In genomic region chr1:233994112-233994511, GRCh38 we compare ENCODE assay signal across 17 cellular contexts.
DNase-seq lines count a peak whose midpoint lies in the region; ATAC-seq and TF ChIP-seq lines count a peak whose summit lies in the region.
"Had no signal": no experiment of that assay in that cellular context is flagged by ENCODE, and none has a peak within 500 bp of the region (broad histone marks: within the 10 kb centered on the region; RNA-seq: fewer than 3 reads in every experiment).

No MANE protein-coding gene starts in this region.

- H3F3A ChIP-seq in PC-3 (ENCODE audit: low read length, unreplicated experiment), result no peaks in the 10 kb centered on the region

- H3K79me2 ChIP-seq in H9 (ENCODE audit: insufficient read depth, low read length) (no peaks in the 10 kb centered on the region), PC-3 (ENCODE audit: low read length) (peaks cover 69% of the 10 kb centered on the region), mammary epithelial cell (ENCODE audit: insufficient read depth, low read length) (peaks cover 39% of the 10 kb centered on the region)

- H3K27me3 Mint-ChIP-seq in H9 (ENCODE audit: low read depth), result no peaks in the 10 kb centered on the region

- no peak overlapping the region for H2BK120ac ChIP-seq in H9 (ENCODE audit: low read depth, low read length, poor library complexity, severe bottlenecking)

- H3K27me3 ChIP-seq in H9 (ENCODE audit: insufficient read depth, low read length) (no peaks in the 10 kb centered on the region), PC-3 (ENCODE audit: low read length) (no peaks in the 10 kb centered on the region), mammary epithelial cell (ENCODE audit: insufficient read depth, low read length) (no peaks in the 10 kb centered on the region)

- no peak overlapping the region for H3K56ac ChIP-seq in H9 (ENCODE audit: insufficient read length, low read depth, low read length)

- no peak overlapping the region for H3K14ac ChIP-seq in H9 (ENCODE audit: insufficient read depth, low read length)

- H2AFZ ChIP-seq in H9 (ENCODE audit: low read length), result no peak overlapping the region
- no peak overlapping the region for H2AFZ ChIP-seq in PC-3 (ENCODE audit: low read length)
- H2AFZ ChIP-seq in mammary epithelial cell (ENCODE audit: low read depth, low read length), result no peak overlapping the region
- H2AFZ ChIP-seq: GM23338 had no signal

- DNase-seq in H9 (no peak), PC-3 (no peak), mammary epithelial cell (no peak)
- no peak for DNase-seq in stimulated activated effector memory CD8-positive, alpha-beta T cell treated with anti-CD3 and anti-CD28 coated beads, Interleukin-12 subunit alpha, Interleukin-12 subunit beta, amount 100 ng/mL, for 72 hours (ENCODE audit: low spot score in 2 of 2)
- DNase-seq: C1 segment of cervical spinal cord; Caco-2; CD8-positive, alpha-beta T cell; KG1; NCI-H1048; NCI-H1694; SHP77; T-cell had no signal

- H3K4me1 Mint-ChIP-seq in H9, result peaks cover under 1 to 1% of the 10 kb centered on the region in 2 experiments; a peak in 2 of 4 replicates
- H3K4me1 Mint-ChIP-seq in stimulated activated effector memory CD8-positive, alpha-beta T cell treated with anti-CD3 and anti-CD28 coated beads, Interleukin-12 subunit alpha, Interleukin-12 subunit beta, amount 100 ng/mL, for 72 hours, result no peaks in the 10 kb centered on the region
- H3K4me1 Mint-ChIP-seq: T-cell had no signal

- no peak overlapping the region for H3K4me2 ChIP-seq in H9 (ENCODE audit: insufficient read depth, insufficient read length, low read length)
- peak overlapping the region; percentile 38 for H3K4me2 ChIP-seq in PC-3 (ENCODE audit: low read length)
- H3K4me2 ChIP-seq in mammary epithelial cell (ENCODE audit: insufficient read depth, low read depth, low read length), result peak overlapping the region; percentile 31
- H3K4me2 ChIP-seq: GM23338 had no signal

- no CpG with 5 or more reads among the region's 3 CpGs for WGBS in H9 (ENCODE audit: extremely low coverage, insufficient read length, low lambda C conversion rate)
- WGBS in mammary epithelial cell (ENCODE audit: low coverage, missing lambda C conversion rate), result 65% methylated on average over 3 of the region's 3 CpGs

- no peak for TF ChIP-seq CTCF in H9 (conservative IDR thresholded peaks at IDR 0.05)
- TF ChIP-seq CTCF in PC-3 (conservative IDR thresholded peaks at IDR 0.05; ENCODE audit: low read depth, low read length), result no peak
- no peak for TF ChIP-seq CTCF in mammary epithelial cell (conservative IDR thresholded peaks at IDR 0.05 in 1 of 2, IDR thresholded peaks at IDR 0.05 in 1 of 2; ENCODE audit: extremely low read depth in 1 of 2, insufficient read depth in 1 of 2, low read depth in 1 of 2, low read length in 2 of 2)

- H3K4me3 Mint-ChIP-seq in H9, result no peak overlapping the region
- H3K4me3 Mint-ChIP-seq in stimulated activated effector memory CD8-positive, alpha-beta T cell treated with anti-CD3 and anti-CD28 coated beads, Interleukin-12 subunit alpha, Interleukin-12 subunit beta, amount 100 ng/mL, for 72 hours, result no peak overlapping the region
- H3K4me3 Mint-ChIP-seq: CD8-positive, alpha-beta T cell; GM23338; T-cell had no signal

- H2BK12ac ChIP-seq in H9 (ENCODE audit: insufficient read length, low read depth, low read length), result no peak overlapping the region

- H3K4me3 ChIP-seq in PC-3 (ENCODE audit: low read length), result no peak overlapping the region
- no peak overlapping the region for H3K4me3 ChIP-seq in mammary epithelial cell (replicated peaks in 1 of 3; ENCODE audit: insufficient read depth in 1 of 3, low read depth in 2 of 3, low read length in 3 of 3)
- H3K4me3 ChIP-seq: GM23338, HAP-1 had no signal

- H2BK5ac ChIP-seq in H9 (ENCODE audit: insufficient read length, low read length), result no peak overlapping the region

- peak overlapping the region; percentile 55 for H3K23ac ChIP-seq in H9 (ENCODE audit: insufficient read length, low read depth, low read length)

- H4K91ac ChIP-seq in H9 (ENCODE audit: insufficient read length, low read depth, low read length), result no peak overlapping the region

- POLR2A ChIA-PET in PC-3 (lab: Charles Lee; ENCODE audit: unreplicated experiment), result no interaction called here

- H3K23me2 ChIP-seq in H9 (ENCODE audit: insufficient read length, low read depth, low read length, poor library complexity, severe bottlenecking), result no peaks in the 10 kb centered on the region

- dilution Hi-C loops in mammary epithelial cell (cut with HindIII; ENCODE audit: low sequenced_read_pairs), result no loop called here

- BruUV-seq in PC-3 (replicated peaks; lab: Mats Ljungman, UMichigan), result no TSS peak
- TSS peak; percentile 26 for BruUV-seq in mammary epithelial cell (replicated peaks; lab: Mats Ljungman, UMichigan)

- H4K5ac ChIP-seq in H9 (ENCODE audit: insufficient read length, low read depth, low read length), result no peak overlapping the region

- no peaks in the 10 kb centered on the region for H3K9me2 ChIP-seq in PC-3 (replicated peaks; ENCODE audit: low read length)

- H4K20me1 ChIP-seq in H9 (ENCODE audit: control insufficient read depth, insufficient read depth, insufficient read length) (no peaks in the 10 kb centered on the region), PC-3 (ENCODE audit: low read length) (no peaks in the 10 kb centered on the region), mammary epithelial cell (ENCODE audit: insufficient read depth, low read length) (no peaks in the 10 kb centered on the region)

- no peaks in the 10 kb centered on the region for H3K9me3 ChIP-seq in H9 (ENCODE audit: control insufficient read depth, low read depth, low read length)
- H3K9me3 ChIP-seq in PC-3 (ENCODE audit: low read length), result no peaks in the 10 kb centered on the region
- no peaks in the 10 kb centered on the region for H3K9me3 ChIP-seq in mammary epithelial cell (replicated peaks; ENCODE audit: insufficient read depth, low read length)
- H3K9me3 ChIP-seq: Caco-2, HAP-1 had no signal

- in situ Hi-C loops in mammary epithelial cell (cut with MboI; ENCODE audit: low sequenced_read_pairs in 2 of 2), result no loop called here

- no peak overlapping the region for H3K27ac Mint-ChIP-seq in H9
- peak overlapping the region; percentile 41 for H3K27ac Mint-ChIP-seq in stimulated activated effector memory CD8-positive, alpha-beta T cell treated with anti-CD3 and anti-CD28 coated beads, Interleukin-12 subunit alpha, Interleukin-12 subunit beta, amount 100 ng/mL, for 72 hours
- H3K27ac Mint-ChIP-seq: CD8-positive, alpha-beta T cell; GM23338; T-cell had no signal

- H3K4me1 ChIP-seq in H9 (ENCODE audit: insufficient read depth, low read length), result no peaks in the 10 kb centered on the region; the same call in 1 of the 2 replicates
- H3K4me1 ChIP-seq in PC-3 (ENCODE audit: insufficient read depth, low read length), result peaks cover 58% of the 10 kb centered on the region
- H3K4me1 ChIP-seq in mammary epithelial cell (ENCODE audit: insufficient read depth, low read length), result peaks cover 55% of the 10 kb centered on the region
- H3K4me1 ChIP-seq: Caco-2, HAP-1 had no signal

- H3K27ac ChIP-seq in H9 (ENCODE audit: insufficient read length, low read depth, low read length) (no peak overlapping the region), PC-3 (ENCODE audit: low read length) (peak overlapping the region; percentile 97), mammary epithelial cell (ENCODE audit: insufficient read depth, low read depth, low read length) (peak overlapping the region; percentile 98)

- H2BK20ac ChIP-seq in H9 (ENCODE audit: low read depth, low read length, poor library complexity, severe bottlenecking), result no peak overlapping the region

- H3K36me3 ChIP-seq in PC-3 (ENCODE audit: low read depth, low read length) (no peaks in the 10 kb centered on the region), mammary epithelial cell (ENCODE audit: insufficient read depth, low read length) (no peaks in the 10 kb centered on the region)
- H3K36me3 ChIP-seq: HAP-1 had no signal

- H3T11ph ChIP-seq in H9 (ENCODE audit: low read length), result no peak overlapping the region

- intact Hi-C loops in PC-3 (cut with micrococcal nuclease) (loop anchor here (2.0 to 5.0 kb wide), 2 partner anchors 41 to 113 kb away; no protein-coding TSS in a partner anchor), mammary epithelial cell (cut with micrococcal nuclease) (loop anchor here (5.0 kb wide), 1 partner anchor 73 kb away; no protein-coding TSS in a partner anchor)

- H2BK15ac ChIP-seq in H9 (ENCODE audit: low read depth, low read length), result no peak overlapping the region

- no peaks in the 10 kb centered on the region for H3K36me3 Mint-ChIP-seq in H9 (ENCODE audit: insufficient read depth in 1 of 3, low read depth in 3 of 3)
- no peaks in the 10 kb centered on the region for H3K36me3 Mint-ChIP-seq in stimulated activated effector memory CD8-positive, alpha-beta T cell treated with anti-CD3 and anti-CD28 coated beads, Interleukin-12 subunit alpha, Interleukin-12 subunit beta, amount 100 ng/mL, for 72 hours
- H3K36me3 Mint-ChIP-seq: CD8-positive, alpha-beta T cell; T-cell had no signal

- no peak overlapping the region for H4K8ac ChIP-seq in H9 (replicated peaks; ENCODE audit: insufficient read length, low read depth, low read length)

- H3K4ac ChIP-seq in H9 (ENCODE audit: low read depth, low read length), result no peak overlapping the region

- H3K9ac ChIP-seq in H9 (ENCODE audit: extremely low read depth, insufficient read length, low read length) (no peak overlapping the region), PC-3 (ENCODE audit: low read length) (peak overlapping the region; percentile 53), mammary epithelial cell (ENCODE audit: insufficient read depth, low read length) (peak overlapping the region; percentile 56)

- no peaks in the 10 kb centered on the region for H3K9me3 Mint-ChIP-seq in H9
- no peaks in the 10 kb centered on the region for H3K9me3 Mint-ChIP-seq in stimulated activated effector memory CD8-positive, alpha-beta T cell treated with anti-CD3 and anti-CD28 coated beads, Interleukin-12 subunit alpha, Interleukin-12 subunit beta, amount 100 ng/mL, for 72 hours
- H3K9me3 Mint-ChIP-seq: CD8-positive, alpha-beta T cell; GM23338; T-cell had no signal

- no peak overlapping the region for H2AK5ac ChIP-seq in H9 (ENCODE audit: insufficient read length, low read length)

- CTCF ChIA-PET in PC-3 (lab: Charles Lee) (no interaction called here), mammary epithelial cell (lab: Charles Lee; ENCODE audit: low non-redundant PET) (no interaction called here)

- no peaks in the 10 kb centered on the region for H3K79me1 ChIP-seq in H9 (ENCODE audit: insufficient read depth, low read depth, low read length, poor library complexity, severe bottlenecking)

- no peak overlapping the region for H3K18ac ChIP-seq in H9 (ENCODE audit: insufficient read length, low read depth, low read length)

- ATAC-seq in PC-3, result no peak
- ATAC-seq in stimulated activated effector memory CD8-positive, alpha-beta T cell treated with anti-CD3 and anti-CD28 coated beads, Interleukin-12 subunit alpha, Interleukin-12 subunit beta, amount 100 ng/mL, for 72 hours, result no peak
- no peak for ATAC-seq in GM18519 (IDR thresholded peaks at IDR 0.05; ENCODE audit: low FRiP score, unreplicated experiment)
- ATAC-seq in HG03439 (IDR thresholded peaks at IDR 0.05; ENCODE audit: unreplicated experiment), result no peak
- ATAC-seq in GM18870 (IDR thresholded peaks at IDR 0.05; ENCODE audit: unreplicated experiment), result no peak
- ATAC-seq: CD8-positive, alpha-beta T cell; GM23338; T-cell had no signal
